In genomic region chr15:86229306-86229705, GRCh38 we compare ENCODE assay signal across 38 cellular contexts.
"Had no signal": no experiment of that assay in that cellular context is flagged by ENCODE, and none has a peak within 500 bp of the region (broad histone marks: within the 10 kb centered on the region; RNA-seq: fewer than 3 reads in every experiment).

No MANE protein-coding gene starts in this region.

- ATAC-seq: activated naive CD4-positive, alpha-beta T cell treated with anti-CD3 and anti-CD28 coated beads, Interleukin-2, amount 50 U/mL, for 72 hours; activated naive CD8-positive, alpha-beta T cell treated with anti-CD3 and anti-CD28 coated beads, Interleukin-2, amount 50 U/mL, for 24 hours; activated T-cell treated with anti-CD3 and anti-CD28 coated beads, Interleukin-2, amount 50 U/mL, for 4 hours; activated T-cell treated with anti-CD3 and anti-CD28 coated beads, Interleukin-2, amount 50 U/mL, for 72 hours; activated T-helper 17 cell treated with anti-CD3 and anti-CD28 coated beads, Interleukin-2, amount 50 U/mL, for 72 hours; body of pancreas had no signal

- H3K4me3 Mint-ChIP-seq: activated naive CD4-positive, alpha-beta T cell treated with anti-CD3 and anti-CD28 coated beads for 36 hours; activated naive CD4-positive, alpha-beta T cell treated with anti-CD3 and anti-CD28 coated beads, Interleukin-2, amount 10 ng/mL, durations not matched to agents 7 days and 5 days; activated naive CD4-positive, alpha-beta T cell treated with anti-CD3 and anti-CD28 coated beads, Interleukin-2, amount 50 U/mL, for 24 hours; activated naive CD8-positive, alpha-beta T cell; activated naive CD8-positive, alpha-beta T cell treated with anti-CD3 and anti-CD28 coated beads for 36 hours; activated naive CD8-positive, alpha-beta T cell treated with anti-CD3 and anti-CD28 coated beads, Interleukin-2, amount 10 ng/mL, durations not matched to agents 7 days and 5 days; activated naive CD8-positive, alpha-beta T cell treated with anti-CD3 and anti-CD28 coated beads, Interleukin-2, amount 50 U/mL, for 24 hours; activated T-cell treated with anti-CD3 and anti-CD28 coated beads, Interleukin-2, amount 50 U/mL, for 24 hours; activated T-cell treated with anti-CD3 and anti-CD28 coated beads, Interleukin-2, amount 50 U/mL, for 4 hours; activated T-cell treated with anti-CD3 and anti-CD28 coated beads, Interleukin-2, amount 50 U/mL, for 72 hours; activated T-helper 1 cell treated with anti-CD3 and anti-CD28 coated beads, Interleukin-12 subunit alpha, Interleukin-12 subunit beta, Interleukin-2, Interleukin-4 antibody, amounts not matched to agents 30 ng/mL and 10 ng/mL and 1 ng/mL, durations not matched to agents 14 hours and 24 hours and 36 hours; activated T-helper 17 cell treated with anti-CD3 and anti-CD28 coated beads, Interleukin-2, amount 50 U/mL, for 72 hours; brain; central memory CD8-positive, alpha-beta T cell had no signal

- H3K36me3 Mint-ChIP-seq: activated naive CD4-positive, alpha-beta T cell treated with anti-CD3 and anti-CD28 coated beads, Interleukin-2, amount 10 ng/mL, durations not matched to agents 7 days and 5 days; activated naive CD4-positive, alpha-beta T cell treated with anti-CD3 and anti-CD28 coated beads, Interleukin-2, amount 50 U/mL, for 24 hours; activated naive CD4-positive, alpha-beta T cell treated with anti-CD3 and anti-CD28 coated beads, Interleukin-2, amount 50 U/mL, for 72 hours; activated naive CD8-positive, alpha-beta T cell; activated naive CD8-positive, alpha-beta T cell treated with anti-CD3 and anti-CD28 coated beads for 36 hours; activated naive CD8-positive, alpha-beta T cell treated with anti-CD3 and anti-CD28 coated beads, Interleukin-2, amount 10 ng/mL, durations not matched to agents 7 days and 5 days; brain had no signal

- H3K4me1 Mint-ChIP-seq: activated naive CD4-positive, alpha-beta T cell treated with anti-CD3 and anti-CD28 coated beads, Interleukin-2, amount 10 ng/mL, durations not matched to agents 7 days and 5 days; activated naive CD8-positive, alpha-beta T cell treated with anti-CD3 and anti-CD28 coated beads, Interleukin-2, amount 10 ng/mL, durations not matched to agents 7 days and 5 days; activated naive CD8-positive, alpha-beta T cell treated with anti-CD3 and anti-CD28 coated beads, Interleukin-2, amount 50 U/mL, for 24 hours; activated T-helper 17 cell treated with anti-CD3 and anti-CD28 coated beads, Interleukin-2, amount 50 U/mL, for 72 hours had no signal

- H3K9me3 ChIP-seq: adrenal gland, ascending aorta, body of pancreas, breast epithelium had no signal

- H3K4me3 ChIP-seq: adrenal gland, ascending aorta, body of pancreas, breast epithelium, cardiac muscle cell had no signal

- H3K27ac ChIP-seq: adrenal gland, ascending aorta, body of pancreas, brain microvascular endothelial cell, breast epithelium, cardiac muscle cell had no signal

- DNase-seq: activated effector memory CD4-positive, alpha-beta T cell treated with anti-CD3 and anti-CD28 coated beads, Interleukin-2, amount 50 U/mL, for 16 hours; activated effector memory CD4-positive, alpha-beta T cell treated with Interleukin-2 at 50 U/mL for 16 hours; activated gamma-delta T cell; activated gamma-delta T cell treated with Interleukin-2 at 50 U/mL for 16 hours; activated naive CD4-positive, alpha-beta T cell; activated naive CD4-positive, alpha-beta T cell treated with anti-CD3 and anti-CD28 coated beads for 36 hours; activated naive CD4-positive, alpha-beta T cell treated with anti-CD3 and anti-CD28 coated beads, Interleukin-2, amount 10 ng/mL, durations not matched to agents 7 days and 5 days; activated naive CD4-positive, alpha-beta T cell treated with anti-CD3 and anti-CD28 coated beads, Interleukin-2, amount 50 U/mL, for 16 hours; activated naive CD4-positive, alpha-beta T cell treated with Interleukin-2 at 50 U/mL for 16 hours; activated naive CD8-positive, alpha-beta T cell treated with anti-CD3 and anti-CD28 coated beads for 36 hours; activated naive CD8-positive, alpha-beta T cell treated with anti-CD3 and anti-CD28 coated beads, Interleukin-2, amount 10 ng/mL, durations not matched to agents 7 days and 5 days; activated naive CD8-positive, alpha-beta T cell treated with anti-CD3 and anti-CD28 coated beads, Interleukin-2, amount 50 U/mL, for 24 hours; activated T-cell treated with anti-CD3 and anti-CD28 coated beads, Interleukin-2, amount 50 U/mL, for 1 hour; activated T-cell treated with anti-CD3 and anti-CD28 coated beads, Interleukin-2, amount 50 U/mL, for 24 hours; activated T-cell treated with anti-CD3 and anti-CD28 coated beads, Interleukin-2, amount 50 U/mL, for 4 hours; activated T-cell treated with anti-CD3 and anti-CD28 coated beads, Interleukin-2, amount 50 U/mL, for 48 hours; activated T-cell treated with anti-CD3 and anti-CD28 coated beads, Interleukin-2, amount 50 U/mL, for 72 hours; adrenal gland; amniotic stem cell; amygdala; anterior cingulate cortex; aorta; body of pancreas; brain microvascular endothelial cell; caudate nucleus; central memory CD4-positive, alpha-beta T cell; cerebellar nuclear complex had no signal

- H3K36me3 ChIP-seq: adrenal gland, ascending aorta, brain microvascular endothelial cell, breast epithelium, cardiac muscle cell had no signal

- H3K27me3 Mint-ChIP-seq: brain had no signal

- H3K9me3 Mint-ChIP-seq: activated naive CD4-positive, alpha-beta T cell treated with anti-CD3 and anti-CD28 coated beads for 36 hours; activated naive CD4-positive, alpha-beta T cell treated with anti-CD3 and anti-CD28 coated beads, Interleukin-2, amount 10 ng/mL, durations not matched to agents 7 days and 5 days; activated naive CD4-positive, alpha-beta T cell treated with anti-CD3 and anti-CD28 coated beads, Interleukin-2, amount 50 U/mL, for 24 hours; activated naive CD4-positive, alpha-beta T cell treated with anti-CD3 and anti-CD28 coated beads, Interleukin-2, amount 50 U/mL, for 72 hours; activated naive CD8-positive, alpha-beta T cell treated with anti-CD3 and anti-CD28 coated beads for 36 hours; activated naive CD8-positive, alpha-beta T cell treated with anti-CD3 and anti-CD28 coated beads, Interleukin-2, amount 10 ng/mL, durations not matched to agents 7 days and 5 days; activated naive CD8-positive, alpha-beta T cell treated with anti-CD3 and anti-CD28 coated beads, Interleukin-2, amount 50 U/mL, for 24 hours; activated T-cell treated with anti-CD3 and anti-CD28 coated beads, Interleukin-2, amount 50 U/mL, for 24 hours; activated T-cell treated with anti-CD3 and anti-CD28 coated beads, Interleukin-2, amount 50 U/mL, for 4 hours; activated T-cell treated with anti-CD3 and anti-CD28 coated beads, Interleukin-2, amount 50 U/mL, for 72 hours; activated T-helper 1 cell treated with anti-CD3 and anti-CD28 coated beads, Interleukin-12 subunit alpha, Interleukin-12 subunit beta, Interleukin-2, Interleukin-4 antibody, amounts not matched to agents 30 ng/mL and 10 ng/mL and 1 ng/mL, durations not matched to agents 14 hours and 24 hours and 36 hours; activated T-helper 17 cell treated with anti-CD3 and anti-CD28 coated beads, Interleukin-2, amount 50 U/mL, for 72 hours; activated T-helper 2 cell treated with anti-CD3 and anti-CD28 coated beads, Interferon-gamma antibody, Interleukin-2, Interleukin-4, amounts not matched to agents 10 μg/mL and 5 μg/mL and 100 μg/mL, durations not matched to agents 14 hours and 24 hours and 36 hours; brain; central memory CD8-positive, alpha-beta T cell had no signal

- H3K4me1 ChIP-seq: adrenal gland, ascending aorta, breast epithelium had no signal

- H3K27ac Mint-ChIP-seq: activated naive CD4-positive, alpha-beta T cell treated with anti-CD3 and anti-CD28 coated beads for 36 hours; activated naive CD4-positive, alpha-beta T cell treated with anti-CD3 and anti-CD28 coated beads, Interleukin-2, amount 10 ng/mL, durations not matched to agents 7 days and 5 days; activated naive CD4-positive, alpha-beta T cell treated with anti-CD3 and anti-CD28 coated beads, Interleukin-2, amount 50 U/mL, for 24 hours; activated naive CD4-positive, alpha-beta T cell treated with anti-CD3 and anti-CD28 coated beads, Interleukin-2, amount 50 U/mL, for 72 hours; activated naive CD8-positive, alpha-beta T cell; activated naive CD8-positive, alpha-beta T cell treated with anti-CD3 and anti-CD28 coated beads for 36 hours; activated naive CD8-positive, alpha-beta T cell treated with anti-CD3 and anti-CD28 coated beads, Interleukin-2, amount 10 ng/mL, durations not matched to agents 7 days and 5 days; activated naive CD8-positive, alpha-beta T cell treated with anti-CD3 and anti-CD28 coated beads, Interleukin-2, amount 50 U/mL, for 24 hours; activated T-cell treated with anti-CD3 and anti-CD28 coated beads, Interleukin-2, amount 50 U/mL, for 24 hours; activated T-cell treated with anti-CD3 and anti-CD28 coated beads, Interleukin-2, amount 50 U/mL, for 72 hours; activated T-helper 1 cell treated with anti-CD3 and anti-CD28 coated beads, Interleukin-12 subunit alpha, Interleukin-12 subunit beta, Interleukin-2, Interleukin-4 antibody, amounts not matched to agents 30 ng/mL and 10 ng/mL and 1 ng/mL, durations not matched to agents 14 hours and 24 hours and 36 hours; activated T-helper 17 cell treated with anti-CD3 and anti-CD28 coated beads, Interleukin-2, amount 50 U/mL, for 72 hours; activated T-helper 2 cell treated with anti-CD3 and anti-CD28 coated beads, Interferon-gamma antibody, Interleukin-2, Interleukin-4, amounts not matched to agents 10 μg/mL and 5 μg/mL and 100 μg/mL, durations not matched to agents 14 hours and 24 hours and 36 hours; brain had no signal

- H3K27me3 ChIP-seq: ascending aorta, brain microvascular endothelial cell, cardiac muscle cell had no signal
